In genomic region chr9:87137718-87138117, GRCh38 we compare ENCODE assay signal across 16 cellular contexts.
DNase-seq lines count a peak whose midpoint lies in the region; ATAC-seq and TF ChIP-seq lines count a peak whose summit lies in the region.
"Had no signal": no experiment of that assay in that cellular context is flagged by ENCODE, and none has a peak within 500 bp of the region (broad histone marks: within the 10 kb centered on the region; RNA-seq: fewer than 3 reads in every experiment).

No MANE protein-coding gene starts in this region.

- H3K27me3 Mint-ChIP-seq in nephron (ENCODE audit: low read depth) (peaks cover 4% of the 10 kb centered on the region), type B pancreatic cell (peaks cover 41% of the 10 kb centered on the region), HFFc6 (ENCODE audit: insufficient read depth) (no peaks in the 10 kb centered on the region; the same call in 1 of the 2 replicates)

- H3K4me3 ChIP-seq in heart left ventricle, result no peak overlapping the region

- H3K4me3 Mint-ChIP-seq in nephron (no peak overlapping the region), type B pancreatic cell (peak overlapping the region; percentile 19), HFFc6 (no peak overlapping the region)

- no peak for TF ChIP-seq POLR2A in heart left ventricle (IDR thresholded peaks at IDR 0.05)

- WGBS in heart left ventricle, 4 donors, result 54 to 63% (median 60%) methylated on average over 4 of the region's 4 CpGs

- DNase-seq in LHCN-M2 (ENCODE audit: low read depth) (peak; percentile 50), amniotic epithelial cell (ENCODE audit: low read depth) (peak; percentile 24), type B pancreatic cell (ENCODE audit: extremely low spot score, unreplicated experiment) (no peak), heart left ventricle (no peak), NCI-H69 (lab: John Stamatoyannopoulos, UW) (no peak), HFFc6 (no peak)
- DNase-seq: ACHN, DND-41, KG1, NCI-H1436, NCI-H1930, NCI-H446, SHP77 had no signal

- no peak for ATAC-seq in heart left ventricle
- ATAC-seq: HepG2 had no signal

- TF ChIP-seq CTCF in nephron (IDR thresholded peaks at IDR 0.05; ENCODE audit: unreplicated experiment in 3 of 3) (no peak), type B pancreatic cell (conservative IDR thresholded peaks at IDR 0.05) (no peak), heart left ventricle (IDR thresholded peaks at IDR 0.05) (no peak), HFFc6 (IDR thresholded peaks at IDR 0.05) (no peak)

- no peak overlapping the region for H3K27ac ChIP-seq in heart left ventricle
- H3K27ac ChIP-seq: C4-2B had no signal

- no peaks in the 10 kb centered on the region for H3K4me1 ChIP-seq in heart left ventricle

- H3K9me3 Mint-ChIP-seq in nephron (peaks cover 13% of the 10 kb centered on the region), type B pancreatic cell (peaks cover 19% of the 10 kb centered on the region), HFFc6 (no peaks in the 10 kb centered on the region)

- intact Hi-C loops in heart left ventricle (cut with DNase I), result no loop called here

- peaks cover 0 to 4% (median 0%) of the 10 kb centered on the region in 9 donors for H3K27me3 ChIP-seq in heart left ventricle

- peak overlapping the region; percentile 60 to 88 (median 83) for H3K27ac Mint-ChIP-seq in nephron
- no peak overlapping the region for H3K27ac Mint-ChIP-seq in type B pancreatic cell
- no peak overlapping the region for H3K27ac Mint-ChIP-seq in HFFc6

- H3K36me3 ChIP-seq in heart left ventricle, result no peaks in the 10 kb centered on the region

- H3K9me3 ChIP-seq in heart left ventricle, result peaks cover 0 to 10% (median 0%) of the 10 kb centered on the region in 12 donors

- H3K36me3 Mint-ChIP-seq in nephron (ENCODE audit: low read depth), result peaks cover 9% of the 10 kb centered on the region
- peaks cover 8% of the 10 kb centered on the region for H3K36me3 Mint-ChIP-seq in type B pancreatic cell
- H3K36me3 Mint-ChIP-seq in HFFc6 (ENCODE audit: low read depth), result no peaks in the 10 kb centered on the region

- H3K4me1 Mint-ChIP-seq in nephron, result peaks cover 44% of the 10 kb centered on the region
- H3K4me1 Mint-ChIP-seq in type B pancreatic cell (ENCODE audit: unreplicated experiment), result peaks cover 29% of the 10 kb centered on the region
- H3K4me1 Mint-ChIP-seq in HFFc6 (ENCODE audit: low read depth), result no peaks in the 10 kb centered on the region

Comparison
In these comparisons a context has a peak if more than half of its experiments do, and no peak if none do; other contexts are left out.
1. DNase-seq: peak in LHCN-M2 (single experiment) and amniotic epithelial cell (single experiment); none in type B pancreatic cell (single experiment), heart left ventricle (0 of 5), NCI-H69 (single experiment) and HFFc6 (single experiment).
2. H3K27ac Mint-ChIP-seq: peak in nephron (3 of 3); none in type B pancreatic cell (single experiment) and HFFc6 (single experiment).